In the genomic region with DNA sequence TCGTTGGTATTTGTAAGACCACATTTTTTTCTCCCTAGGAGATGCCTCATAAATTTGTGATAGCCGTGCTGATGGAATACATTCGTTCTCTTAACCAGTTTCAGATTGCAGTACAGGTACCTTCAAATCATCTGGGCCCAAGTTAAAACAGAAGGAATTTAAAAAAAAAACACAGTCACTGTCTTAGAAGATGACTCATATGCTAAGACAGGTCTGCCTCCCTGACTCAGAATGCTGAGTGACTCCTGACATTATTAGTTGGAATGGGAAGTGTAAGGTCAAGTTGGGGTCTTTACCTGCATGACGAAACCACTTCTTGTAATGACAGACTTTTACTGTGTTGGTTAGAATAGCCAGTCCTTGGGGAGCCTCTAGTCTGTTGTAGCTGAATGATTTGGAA, we compare ENCODE assay signal across 11 cellular contexts. TPM values are rescaled to one million over a fixed set of nuclear protein-coding genes. Genes with fewer than 3 reads are reported as not detected.
A peak's percentile ranks its signal among the peaks of the same experiment; 100 is the strongest.
DNase-seq lines count a peak whose midpoint lies in the region; ATAC-seq and TF ChIP-seq lines count a peak whose summit lies in the region.
"Had no signal": no experiment of that assay in that cellular context is flagged by ENCODE, and none has a peak within 500 bp of the region (broad histone marks: within the 10 kb centered on the region; RNA-seq: fewer than 3 reads in every experiment).

No MANE protein-coding gene starts in this region.

- intact Hi-C loops in heart left ventricle (cut with DNase I): loop anchor here in 1 of 10 donors (10.0 kb wide), 1 partner anchor 285 kb away; no protein-coding TSS in a partner anchor

- TF ChIP-seq POLR2A in heart left ventricle (IDR thresholded peaks at IDR 0.05): no peak
- no peak for TF ChIP-seq POLR2A in GM18505 (IDR thresholded peaks at IDR 0.05; ENCODE audit: borderline replicate concordance, extremely low read depth, insufficient read depth, insufficient read length)

- H3K4me1 ChIP-seq in cardiac muscle cell (ENCODE audit: low read depth) (peaks cover 19% of the 10 kb centered on the region), heart left ventricle (peaks cover 0 to 28% (median 0%) of the 10 kb centered on the region in 12 donors), GM23338 (ENCODE audit: insufficient read depth) (no peaks in the 10 kb centered on the region)

- peaks cover 14% of the 10 kb centered on the region; the same call in 1 of the 2 replicates for H3F3A ChIP-seq in GM23338 (replicated peaks; ENCODE audit: low read depth)

- ATAC-seq in heart left ventricle (no peak), SK-N-SH treated with all-trans-retinoic acid at 6 μM for 48 hours (peak; percentile 68), GM19455 (IDR thresholded peaks at IDR 0.05; ENCODE audit: unreplicated experiment) (no peak), GM18505 (IDR thresholded peaks at IDR 0.05; ENCODE audit: unreplicated experiment) (no peak), GM23338 (no peak)
- ATAC-seq: CD8-positive, alpha-beta T cell had no signal

- H3K36me3 ChIP-seq in cardiac muscle cell (peaks cover 37% of the 10 kb centered on the region), heart left ventricle (peaks cover 0 to 100% (median 99%) of the 10 kb centered on the region in 9 donors), GM23338 (ENCODE audit: insufficient read depth) (peaks cover 54% of the 10 kb centered on the region)

- no peak overlapping the region for H3K4me3 ChIP-seq in cardiac muscle cell
- H3K4me3 ChIP-seq in heart left ventricle: no peak overlapping the region
- no peak overlapping the region for H3K4me3 ChIP-seq in fibroblast of the aortic adventitia (ENCODE audit: low read depth, low read length)
- no peak overlapping the region for H3K4me3 ChIP-seq in GM23338

- H3K9me3 ChIP-seq in cardiac muscle cell (ENCODE audit: low read depth) (no peaks in the 10 kb centered on the region), heart left ventricle (no peaks in the 10 kb centered on the region)

- H3K9me3 Mint-ChIP-seq in GM23338: no peaks in the 10 kb centered on the region
- H3K9me3 Mint-ChIP-seq: CD8-positive, alpha-beta T cell; neural crest cell had no signal

- H3K4me3 Mint-ChIP-seq in GM23338: no peak overlapping the region
- H3K4me3 Mint-ChIP-seq: CD8-positive, alpha-beta T cell; neural crest cell had no signal

- H3K9me2 ChIP-seq in GM23338 (ENCODE audit: insufficient read depth): no peaks in the 10 kb centered on the region

- H3K4me1 Mint-ChIP-seq in GM23338: no peaks in the 10 kb centered on the region; the same call in 2 of the 3 replicates
- H3K4me1 Mint-ChIP-seq: neural crest cell had no signal

- peak overlapping the region; percentile 67 for H3K27ac ChIP-seq in cardiac muscle cell
- peak overlapping the region in 1 of 12 donors; percentile 78 for H3K27ac ChIP-seq in heart left ventricle
- no peak overlapping the region for H3K27ac ChIP-seq in GM23338 (ENCODE audit: low read depth)

- no peak overlapping the region for H3K27ac Mint-ChIP-seq in GM23338
- H3K27ac Mint-ChIP-seq: CD8-positive, alpha-beta T cell had no signal

- DNase-seq in cardiac muscle cell (ENCODE audit: low read depth in 1 of 2, low spot score in 1 of 2) (no peak), heart left ventricle (no peak), fibroblast of the aortic adventitia (ENCODE audit: low read depth) (peak; percentile 32), NCI-H2029 treated with DMSO at 0.1 percent for 48 hours (lab: John Stamatoyannopoulos, UW) (no peak), GM23338 (ENCODE audit: low spot score) (no peak)
- DNase-seq: activated effector memory CD4-positive, alpha-beta T cell treated with anti-CD3 and anti-CD28 coated beads, Interleukin-2, amount 50 U/mL, for 16 hours; CD8-positive, alpha-beta T cell had no signal

- 0 out of 2 replicates have a peak, but pooled peaks cover 3% of the 10 kb centered on the region for H4K20me1 ChIP-seq in GM23338 (replicated peaks; ENCODE audit: insufficient read depth)

- WGBS in heart left ventricle, 4 donors: 81 to 87% (median 86%) methylated on average over 4 of the region's 4 CpGs

- no peak overlapping the region for H3K4me2 ChIP-seq in GM23338

- TF ChIP-seq CTCF in cardiac muscle cell (IDR thresholded peaks at IDR 0.05; ENCODE audit: low read depth, low read length) (no peak), heart left ventricle (IDR thresholded peaks at IDR 0.05) (no peak), fibroblast of the aortic adventitia (IDR thresholded peaks at IDR 0.05; ENCODE audit: insufficient read depth, low read length) (no peak), GM23338 (conservative IDR thresholded peaks at IDR 0.05; ENCODE audit: low read depth in 2 of 2) (no peak)

- H3K79me2 ChIP-seq in GM23338 (replicated peaks; ENCODE audit: insufficient read depth): no peaks in the 10 kb centered on the region

- H3K27me3 Mint-ChIP-seq in GM23338 (ENCODE audit: insufficient read depth, low read depth, poor library complexity): peaks cover 2% of the 10 kb centered on the region

- peaks cover 78% of the 10 kb centered on the region for H3K36me3 Mint-ChIP-seq in GM23338 (ENCODE audit: low read depth)

- no peak overlapping the region for H2AFZ ChIP-seq in GM23338

- no peaks in the 10 kb centered on the region for H3K27me3 ChIP-seq in cardiac muscle cell
- H3K27me3 ChIP-seq in heart left ventricle: no peaks in the 10 kb centered on the region
- no peaks in the 10 kb centered on the region for H3K27me3 ChIP-seq in GM23338 (ENCODE audit: insufficient read depth)

TF ChIP-seq in SK-N-SH treated with all-trans-retinoic acid at 6 μM for 48 hours, 23 proteins besides CTCF, POLR2A, EP300 and RAD21 (continues in another document):
- no peak for TF ChIP-seq ARNTL (CRISPR knock-in tag; IDR thresholded peaks at IDR 0.05; ENCODE audit: borderline replicate concordance, low read depth)
- no peak for TF ChIP-seq ESRRG (CRISPR knock-in tag; IDR thresholded peaks at IDR 0.05)
- TF ChIP-seq TOX (CRISPR knock-in tag; IDR thresholded peaks at IDR 0.05; ENCODE audit: borderline replicate concordance): no peak
- no peak for TF ChIP-seq ZFP3 (CRISPR knock-in tag; IDR thresholded peaks at IDR 0.05)
- TF ChIP-seq RARB (CRISPR knock-in tag; IDR thresholded peaks at IDR 0.05): no peak
- TF ChIP-seq, protein P1, sequence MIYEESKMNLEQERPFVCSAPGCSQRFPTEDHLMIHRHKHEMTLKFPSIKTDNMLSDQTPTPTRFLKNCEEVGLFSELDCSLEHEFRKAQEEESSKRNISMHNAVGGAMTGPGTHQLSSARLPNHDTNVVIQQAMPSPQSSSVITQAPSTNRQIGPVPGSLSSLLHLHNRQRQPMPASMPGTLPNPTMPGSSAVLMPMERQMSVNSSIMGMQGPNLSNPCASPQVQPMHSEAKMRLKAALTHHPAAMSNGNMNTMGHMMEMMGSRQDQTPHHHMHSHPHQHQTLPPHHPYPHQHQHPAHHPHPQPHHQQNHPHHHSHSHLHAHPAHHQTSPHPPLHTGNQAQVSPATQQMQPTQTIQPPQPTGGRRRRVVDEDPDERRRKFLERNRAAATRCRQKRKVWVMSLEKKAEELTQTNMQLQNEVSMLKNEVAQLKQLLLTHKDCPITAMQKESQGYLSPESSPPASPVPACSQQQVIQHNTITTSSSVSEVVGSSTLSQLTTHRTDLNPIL (CRISPR knock-in tag; IDR thresholded peaks at IDR 0.05; ENCODE audit: low read depth): no peak

TF ChIP-seq in GM23338, 12 proteins besides CTCF, POLR2A, EP300 and RAD21 (continues in another document):
- TF ChIP-seq EZH2 (IDR thresholded peaks at IDR 0.05; ENCODE audit: low read depth, unreplicated experiment): no peak

RNA-seq across cellular contexts. Expression of a gene that starts 26.3 kb away (rescaled TPM):
- 10.4 and 13.5 TPM in 2 replicates for total RNA-seq in cardiac muscle cell
- 18.3 and 28.0 TPM in 2 replicates for polyA plus RNA-seq in cardiac muscle cell
- 10 to 100 TPM; 12.2 to 24.2 (median 17.3) TPM for total RNA-seq in heart left ventricle
- 10 to 100 TPM; 24.9 to 27.8 TPM for polyA plus RNA-seq in heart left ventricle
- total RNA-seq in fibroblast of the aortic adventitia (ENCODE audit: low replicate concordance): 21.3 and 22.7 TPM in 2 replicates
- 18.9 and 23.3 TPM in 2 replicates for total RNA-seq in GM23338 (2014; rRNA removed; shearing (Covaris generic))
- polyA plus RNA-seq in GM23338 (2016; fragmentation: Nextera tagmentation; extraction: Ambion mirVana): 23.6 and 24.6 TPM in 2 replicates

RNA-seq across cellular contexts. Expression of a gene that starts 56.7 kb away (rescaled TPM):
- total RNA-seq in cardiac muscle cell (22.4 and 25.9 TPM in 2 replicates), heart left ventricle (10 to 100 TPM; 10.2 to 42.7 (median 16.8) TPM), fibroblast of the aortic adventitia (ENCODE audit: low replicate concordance) (27.6 and 51.3 TPM in 2 replicates)
- polyA plus RNA-seq in cardiac muscle cell (14.1 and 19.4 TPM in 2 replicates), heart left ventricle (10 to 100 TPM in 1 of 2 donors, 1 to 10 TPM in 1; 7.8 to 38.8 TPM), GM23338 (2016; fragmentation: Nextera tagmentation; extraction: Ambion mirVana) (18.3 and 18.4 TPM in 2 replicates)
- 41.7 and 45.1 TPM in 2 replicates for total RNA-seq in GM23338 (2014; rRNA removed; shearing (Covaris generic))
